ENCODE assay signal across 8 cellular contexts in the genomic region with DNA sequence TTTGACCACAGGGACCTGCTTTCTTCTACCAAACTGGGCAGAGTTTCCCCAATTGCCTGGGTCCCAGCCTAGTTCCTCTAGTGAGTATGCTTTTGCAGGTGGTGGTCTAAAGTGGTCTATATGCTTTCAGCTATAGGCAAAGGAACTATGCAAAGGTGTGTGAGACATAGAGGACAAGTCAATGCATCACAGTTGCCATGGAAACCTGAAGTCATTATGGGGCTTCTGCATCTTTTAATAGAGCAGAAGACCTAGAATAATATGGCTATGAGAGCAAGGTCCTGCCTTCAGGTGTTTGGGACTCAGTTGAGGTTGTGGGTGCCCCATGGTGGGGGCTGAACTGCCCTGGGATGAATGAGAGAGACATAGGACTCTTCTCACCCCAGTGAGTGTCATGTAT.
"Had no signal": no experiment of that assay in that cellular context is flagged by ENCODE, and none has a peak within 500 bp of the region (broad histone marks: within the 10 kb centered on the region; RNA-seq: fewer than 3 reads in every experiment).

No MANE protein-coding gene starts in this region.

- H3K9me3 Mint-ChIP-seq: IgD-negative memory B cell had no signal

- H3K27me3 Mint-ChIP-seq: IgD-negative memory B cell had no signal

- ATAC-seq: HepG2 had no signal

- H3K27ac ChIP-seq: HL-60, KMS-11 had no signal

- DNase-seq: IMR-90, KBM-7, KG1 had no signal

- H3K36me3 Mint-ChIP-seq: IgD-negative memory B cell had no signal

- H3K27ac Mint-ChIP-seq: IgD-negative memory B cell had no signal

- H3K4me3 Mint-ChIP-seq: IgD-negative memory B cell had no signal

- H3K4me2 ChIP-seq: KMS-11 had no signal

- FAIRE-seq: HepG2, HTR-8/SVneo had no signal

- H3K4me1 Mint-ChIP-seq: IgD-negative memory B cell had no signal

- H3K9ac ChIP-seq: KMS-11 had no signal
